19 cellular contexts compared by ENCODE assay signal in the genomic region with DNA sequence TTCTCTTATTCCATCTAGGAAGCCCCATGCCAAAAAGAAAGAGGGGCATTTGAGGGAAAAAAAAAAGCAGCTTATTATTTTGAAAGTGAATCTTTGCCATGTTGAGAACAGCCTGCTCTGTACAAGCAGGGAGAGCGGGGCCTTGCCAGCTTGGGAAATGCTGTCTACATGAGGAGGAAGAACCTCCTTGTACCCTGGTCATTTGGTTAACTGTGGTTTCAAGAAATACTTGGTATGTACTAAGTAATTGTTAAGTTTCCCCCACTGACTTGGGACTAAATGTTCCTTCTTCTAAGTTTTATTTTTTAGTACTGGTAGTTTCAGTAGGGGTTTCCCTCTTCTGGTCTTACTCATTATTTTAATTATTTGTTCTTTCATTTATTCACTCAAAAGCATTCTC.
DNase-seq lines count a peak whose midpoint lies in the region; ATAC-seq and TF ChIP-seq lines count a peak whose summit lies in the region.
"Had no signal": no experiment of that assay in that cellular context is flagged by ENCODE, and none has a peak within 500 bp of the region (broad histone marks: within the 10 kb centered on the region; RNA-seq: fewer than 3 reads in every experiment).

No MANE protein-coding gene starts in this region.

- 95% methylated on average over 1 of the region's 1 CpG for WGBS in hepatocyte (ENCODE audit: low lambda C conversion rate, missing lambda C conversion rate)
- 88 to 94% methylated on average over 1 of the region's 1 CpG for WGBS in sigmoid colon, 2 donors

- H3K4me3 ChIP-seq in Caco-2 (ENCODE audit: low read depth, low read length) (no peak overlapping the region), hepatocyte (no peak overlapping the region), sigmoid colon (no peak overlapping the region)
- H3K4me3 ChIP-seq: ascending aorta, left lung had no signal

- no peak overlapping the region for H3K4me2 ChIP-seq in hepatocyte

- ATAC-seq in WTC11 (no peak), HG03039 (IDR thresholded peaks at IDR 0.05; ENCODE audit: unreplicated experiment) (no peak), HG02884 (IDR thresholded peaks at IDR 0.05; ENCODE audit: unreplicated experiment) (no peak)
- ATAC-seq: activated CD4-positive, alpha-beta T cell treated with anti-CD3 and anti-CD28 coated beads for 36 hours; left lung; natural killer cell treated with Interleukin-12 subunit alpha and Interleukin-12 subunit beta and Interleukin-15 and Interleukin-18, amount 100 ng/mL, for 72 hours had no signal

- no peaks in the 10 kb centered on the region for H3K27me3 ChIP-seq in Caco-2 (replicated peaks; ENCODE audit: control insufficient read depth, insufficient read depth, low read length)
- H3K27me3 ChIP-seq in hepatocyte: no peaks in the 10 kb centered on the region
- no peaks in the 10 kb centered on the region for H3K27me3 ChIP-seq in sigmoid colon
- H3K27me3 ChIP-seq: ascending aorta, left lung had no signal

- no peaks in the 10 kb centered on the region for H4K20me1 ChIP-seq in hepatocyte (ENCODE audit: insufficient read depth, poor library complexity, severe bottlenecking)

- H3K27me3 Mint-ChIP-seq in Caco-2 (ENCODE audit: insufficient read depth, unreplicated experiment) (no peaks in the 10 kb centered on the region), WTC11 (ENCODE audit: low read depth) (no peaks in the 10 kb centered on the region)
- H3K27me3 Mint-ChIP-seq: activated CD4-positive, alpha-beta T cell treated with anti-CD3 and anti-CD28 coated beads for 36 hours; natural killer cell treated with Interleukin-12 subunit alpha and Interleukin-12 subunit beta and Interleukin-15 and Interleukin-18, amount 100 ng/mL, for 72 hours; stimulated activated naive B cell treated with anti-CD40 and anti-IgM and Interleukin-4, amounts not matched to agents 10 μg/mL and 1 μg/mL and 100 μg/mL, for 72 hours had no signal

- no peak for TF ChIP-seq EP300 in sigmoid colon (IDR thresholded peaks at IDR 0.05)

- no TSS peak for BruUV-seq in Caco-2 (replicated peaks; lab: Mats Ljungman, UMichigan)

- peaks cover 16% of the 10 kb centered on the region for H3K4me1 Mint-ChIP-seq in Caco-2 (ENCODE audit: low read depth, unreplicated experiment)
- peaks cover 66% of the 10 kb centered on the region for H3K4me1 Mint-ChIP-seq in WTC11
- H3K4me1 Mint-ChIP-seq: activated CD4-positive, alpha-beta T cell treated with anti-CD3 and anti-CD28 coated beads for 36 hours had no signal

- H3K27ac Mint-ChIP-seq in Caco-2 (ENCODE audit: unreplicated experiment) (peak overlapping the region; percentile 55), WTC11 (peak overlapping the region; percentile 86; the same call in 1 of the 2 replicates)
- H3K27ac Mint-ChIP-seq: activated CD4-positive, alpha-beta T cell treated with anti-CD3 and anti-CD28 coated beads for 36 hours; stimulated activated naive B cell treated with anti-CD40 and anti-IgM and Interleukin-4, amounts not matched to agents 10 μg/mL and 1 μg/mL and 100 μg/mL, for 72 hours had no signal

- H3K79me2 ChIP-seq in hepatocyte: no peaks in the 10 kb centered on the region

- no peaks in the 10 kb centered on the region for H3K9me2 ChIP-seq in hepatocyte (replicated peaks; ENCODE audit: insufficient read depth)

- intact Hi-C loops in Caco-2 (cut with micrococcal nuclease; ENCODE audit: unreplicated experiment): no loop called here
- intact Hi-C loops in sigmoid colon (cut with DNase I): no loop called here
- intact Hi-C loops in posterior vena cava (cut with DNase I): no loop called here

- no peak for TF ChIP-seq POLR2A in sigmoid colon (IDR thresholded peaks at IDR 0.05)

- H3K4me3 Mint-ChIP-seq in Caco-2 (ENCODE audit: unreplicated experiment): no peak overlapping the region
- no peak overlapping the region for H3K4me3 Mint-ChIP-seq in WTC11
- H3K4me3 Mint-ChIP-seq: activated CD4-positive, alpha-beta T cell treated with anti-CD3 and anti-CD28 coated beads for 36 hours; natural killer cell treated with Interleukin-12 subunit alpha and Interleukin-12 subunit beta and Interleukin-15 and Interleukin-18, amount 100 ng/mL, for 72 hours; stimulated activated naive B cell treated with anti-CD40 and anti-IgM and Interleukin-4, amounts not matched to agents 10 μg/mL and 1 μg/mL and 100 μg/mL, for 72 hours had no signal

- peak overlapping the region; percentile 42 for H3K27ac ChIP-seq in hepatocyte
- peak overlapping the region; percentile 19 to 46 (median 36) for H3K27ac ChIP-seq in sigmoid colon

- H3K36me3 Mint-ChIP-seq in Caco-2 (ENCODE audit: insufficient read depth, unreplicated experiment) (no peaks in the 10 kb centered on the region), WTC11 (peaks cover 4% of the 10 kb centered on the region; the same call in 1 of the 2 replicates)
- H3K36me3 Mint-ChIP-seq: natural killer cell treated with Interleukin-12 subunit alpha and Interleukin-12 subunit beta and Interleukin-15 and Interleukin-18, amount 100 ng/mL, for 72 hours had no signal

- H3K4me1 ChIP-seq in Caco-2 (peaks cover 9% of the 10 kb centered on the region; the same call in 1 of the 2 replicates), hepatocyte (ENCODE audit: insufficient read depth) (peaks cover 31% of the 10 kb centered on the region), sigmoid colon (peaks cover 0 to 44% (median 39%) of the 10 kb centered on the region in 4 donors)

- POLR2A ChIA-PET in Caco-2 (lab: Charles Lee) (no interaction called here), WTC11 (lab: Charles Lee) (no interaction called here)

- H3K36me3 ChIP-seq in Caco-2 (ENCODE audit: control insufficient read depth, insufficient read depth, low read length): no peaks in the 10 kb centered on the region
- H3K36me3 ChIP-seq in hepatocyte (replicated peaks; ENCODE audit: insufficient read depth, low read depth): no peaks in the 10 kb centered on the region
- H3K36me3 ChIP-seq in sigmoid colon: no peaks in the 10 kb centered on the region
- H3K36me3 ChIP-seq: ascending aorta, left lung had no signal

- CTCF ChIA-PET in Caco-2 (lab: Charles Lee): no interaction called here
- CTCF ChIA-PET in WTC11 (lab: Charles Lee): no interaction called here

- H3K9me3 ChIP-seq in Caco-2 (no peaks in the 10 kb centered on the region), hepatocyte (ENCODE audit: low read depth) (no peaks in the 10 kb centered on the region), sigmoid colon (no peaks in the 10 kb centered on the region)
- H3K9me3 ChIP-seq: ascending aorta, left lung had no signal

- H3K9me3 Mint-ChIP-seq in Caco-2 (ENCODE audit: unreplicated experiment) (peaks cover 8% of the 10 kb centered on the region), WTC11 (peaks cover 5% of the 10 kb centered on the region)
- H3K9me3 Mint-ChIP-seq: natural killer cell treated with Interleukin-12 subunit alpha and Interleukin-12 subunit beta and Interleukin-15 and Interleukin-18, amount 100 ng/mL, for 72 hours; stimulated activated naive B cell treated with anti-CD40 and anti-IgM and Interleukin-4, amounts not matched to agents 10 μg/mL and 1 μg/mL and 100 μg/mL, for 72 hours had no signal

- TF ChIP-seq CTCF in Caco-2 (IDR thresholded peaks at IDR 0.05; ENCODE audit: insufficient read depth in 1 of 2, low read depth in 1 of 2, low read length in 1 of 2, severe bottlenecking in 1 of 2, unreplicated experiment in 1 of 2): no peak
- TF ChIP-seq CTCF in WTC11 (IDR thresholded peaks at IDR 0.05): no peak
- TF ChIP-seq CTCF in hepatocyte (IDR thresholded peaks at IDR 0.05; ENCODE audit: poor library complexity): no peak
- TF ChIP-seq CTCF in sigmoid colon (IDR thresholded peaks at IDR 0.05): no peak

- H2AFZ ChIP-seq in hepatocyte: no peak overlapping the region

- DNase-seq in Caco-2 (no peak), WTC11 (ENCODE audit: low spot score) (no peak), hepatocyte (ENCODE audit: low spot score) (no peak), sigmoid colon (no peak), posterior vena cava (ENCODE audit: low spot score) (no peak), UCSD-AML1 (lab: John Stamatoyannopoulos, UW; ENCODE audit: unreplicated experiment) (no peak)
- DNase-seq: activated CD4-positive, alpha-beta T cell treated with anti-CD3 and anti-CD28 coated beads for 36 hours; activated gamma-delta T cell treated with Interleukin-2 at 50 U/mL for 16 hours; Calu3; KG1; left lung; NCI-H1417; NCI-H345; SHP77; stimulated activated naive B cell treated with anti-CD40 and anti-IgM and Interleukin-4, amounts not matched to agents 10 μg/mL and 1 μg/mL and 100 μg/mL, for 72 hours had no signal

TF ChIP-seq in WTC11, 78 proteins besides CTCF, POLR2A, EP300 and RAD21:
- TF ChIP-seq TEAD1 (CRISPR knock-in tag; IDR thresholded peaks at IDR 0.05) (no peak), ZNF263 (CRISPR knock-in tag; IDR thresholded peaks at IDR 0.05; ENCODE audit: low read depth) (no peak), ZNF138 (CRISPR knock-in tag; conservative IDR thresholded peaks at IDR 0.05) (no peak), USF1 (CRISPR knock-in tag; IDR thresholded peaks at IDR 0.05) (no peak)
